ENCODE assay signal across 22 cellular contexts in the genomic region with DNA sequence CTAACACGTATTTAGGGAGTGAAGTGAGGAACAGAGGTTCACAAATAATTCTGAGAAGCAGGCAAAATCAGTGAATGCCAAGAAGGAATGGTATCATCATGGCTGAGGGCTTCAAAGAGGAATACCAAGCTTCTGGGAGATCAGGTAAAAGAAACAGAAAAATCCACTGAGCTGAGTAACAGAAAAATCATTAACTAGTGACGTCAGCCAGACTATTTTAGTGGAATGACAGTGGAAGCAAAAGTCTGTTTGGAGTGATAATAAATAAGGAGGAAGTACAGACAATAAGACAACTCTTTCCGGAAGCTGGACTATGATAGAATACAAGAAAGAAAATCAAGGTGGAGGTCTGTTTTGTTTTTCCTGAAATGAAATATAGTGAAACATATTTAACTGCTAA.
DNase-seq lines count a peak whose midpoint lies in the region; ATAC-seq, FAIRE-seq and TF ChIP-seq lines count a peak whose summit lies in the region.
"Had no signal": no experiment of that assay in that cellular context is flagged by ENCODE, and none has a peak within 500 bp of the region (broad histone marks: within the 10 kb centered on the region; RNA-seq: fewer than 3 reads in every experiment).

No MANE protein-coding gene starts in this region.

- H3K79me2 ChIP-seq in osteoblast (ENCODE audit: insufficient read depth, low read length) = peaks cover 88% of the 10 kb centered on the region

- TF ChIP-seq EP300 in esophagus muscularis mucosa (IDR thresholded peaks at IDR 0.05) = no peak

- H3K27me3 ChIP-seq in esophagus muscularis mucosa (no peaks in the 10 kb centered on the region), osteoblast (ENCODE audit: insufficient read depth, low read length) (no peaks in the 10 kb centered on the region), heart left ventricle (no peaks in the 10 kb centered on the region)
- H3K27me3 ChIP-seq: sigmoid colon had no signal

- H3K36me3 ChIP-seq in esophagus muscularis mucosa = peaks cover 6 to 43% (median 19%) of the 10 kb centered on the region in 4 donors
- peaks cover 69% of the 10 kb centered on the region for H3K36me3 ChIP-seq in osteoblast (ENCODE audit: insufficient read depth, low read length)
- peaks cover 0 to 92% (median 57%) of the 10 kb centered on the region in 9 donors for H3K36me3 ChIP-seq in heart left ventricle

- TF ChIP-seq POLR2A in esophagus muscularis mucosa (IDR thresholded peaks at IDR 0.05; ENCODE audit: low read depth) (no peak), heart left ventricle (IDR thresholded peaks at IDR 0.05) (no peak)

- WGBS in esophagus muscularis mucosa = 69% methylated on average over 3 of the region's 3 CpGs
- WGBS in heart left ventricle, 4 donors = 68 to 74% (median 68%) methylated on average over 3 of the region's 3 CpGs

- peak; percentile 29 for DNase-seq in AG10803 (ENCODE audit: low read depth)
- DNase-seq in RCC 7860 (ENCODE audit: low spot score) = peak; percentile 78
- no peak for DNase-seq in esophagus muscularis mucosa (ENCODE audit: extremely low spot score)
- no peak for DNase-seq in osteoblast (ENCODE audit: insufficient read length, low spot score, missing footprints)
- DNase-seq in NCI-H774 (lab: John Stamatoyannopoulos, UW) = no peak
- no peak for DNase-seq in heart left ventricle
- no peak for DNase-seq in activated CD4-positive, alpha-beta T cell treated with anti-CD3 and anti-CD28 coated beads, Interleukin-2, amount 50 U/mL, for 4 hours
- DNase-seq: activated CD4-positive, alpha-beta T cell treated with anti-CD3 and anti-CD28 coated beads, Interleukin-2, amount 10 ng/mL, durations not matched to agents 7 days and 5 days; activated gamma-delta T cell treated with Interleukin-2 at 50 U/mL for 16 hours; amniotic stem cell; CD4-positive, CD25-positive, alpha-beta regulatory T cell; hypothalamus; KG1; NCI-H146; NCI-H524; sigmoid colon; substantia nigra; T-helper 2 cell; WERI-Rb-1 had no signal

- ATAC-seq in HG03571 (IDR thresholded peaks at IDR 0.05; ENCODE audit: unreplicated experiment) (no peak), heart left ventricle (no peak)
- ATAC-seq: HCT116 had no signal

- intact Hi-C loops in esophagus muscularis mucosa (cut with DNase I) = no loop called here
- intact Hi-C loops in heart left ventricle (cut with DNase I) = no loop called here

- H4K20me1 ChIP-seq in osteoblast (ENCODE audit: insufficient read depth, low read length) = peaks cover 5% of the 10 kb centered on the region

- H3K9me3 ChIP-seq in esophagus muscularis mucosa (no peaks in the 10 kb centered on the region), osteoblast (ENCODE audit: low read depth, low read length) (no peaks in the 10 kb centered on the region), heart left ventricle (no peaks in the 10 kb centered on the region)
- H3K9me3 ChIP-seq: sigmoid colon had no signal

- H3K4me3 ChIP-seq in AG10803 (ENCODE audit: low read length) (no peak overlapping the region), esophagus muscularis mucosa (no peak overlapping the region), osteoblast (ENCODE audit: insufficient read depth, low read length) (no peak overlapping the region), heart left ventricle (no peak overlapping the region)
- H3K4me3 ChIP-seq: lung, sigmoid colon had no signal

- H3K27ac ChIP-seq in esophagus muscularis mucosa (replicated peaks in 1 of 4) = peak overlapping the region; percentile 69 to 80 (median 75)
- peak overlapping the region; percentile 38 for H3K27ac ChIP-seq in osteoblast (ENCODE audit: low read depth, low read length)
- no peak overlapping the region for H3K27ac ChIP-seq in heart left ventricle
- H3K27ac ChIP-seq: WERI-Rb-1 had no signal

- no peak for TF ChIP-seq CTCF in AG10803 (conservative IDR thresholded peaks at IDR 0.05; ENCODE audit: low read length)
- no peak for TF ChIP-seq CTCF in esophagus muscularis mucosa (IDR thresholded peaks at IDR 0.05)
- no peak for TF ChIP-seq CTCF in osteoblast (IDR thresholded peaks at IDR 0.05; ENCODE audit: extremely low read depth, low read depth, low read length)
- TF ChIP-seq CTCF in heart left ventricle (IDR thresholded peaks at IDR 0.05) = no peak

- peaks cover 14 to 69% (median 56%) of the 10 kb centered on the region in 4 donors for H3K4me1 ChIP-seq in esophagus muscularis mucosa
- H3K4me1 ChIP-seq in osteoblast (ENCODE audit: insufficient read depth, low read length) = peaks cover 16% of the 10 kb centered on the region
- H3K4me1 ChIP-seq in heart left ventricle = peaks cover 0 to 25% (median 2%) of the 10 kb centered on the region in 12 donors

- no peak overlapping the region for H3K4me2 ChIP-seq in osteoblast (ENCODE audit: insufficient read depth, low read length)

- H2AFZ ChIP-seq in osteoblast (ENCODE audit: low read length) = no peak overlapping the region

- FAIRE-seq in RCC 7860 (lab: Jason Lieb, UNC) = peak; percentile 92

Comparison
In these comparisons a context has a peak if more than half of its experiments do, and no peak if none do; other contexts are left out.
1. DNase-seq: peak in AG10803 (single experiment) and RCC 7860 (single experiment); none in esophagus muscularis mucosa (single experiment), osteoblast (single experiment), NCI-H774 (single experiment), heart left ventricle (0 of 5) and activated CD4-positive, alpha-beta T cell treated with anti-CD3 and anti-CD28 coated beads, Interleukin-2, amount 50 U/mL, for 4 hours (0 of 2).
2. H3K27ac ChIP-seq: peak in esophagus muscularis mucosa (4 of 4) and osteoblast (single experiment); none in heart left ventricle (0 of 12).